In genomic region chr6:5865492-5866031, GRCh38 we compare ENCODE assay signal across 17 cellular contexts.
DNase-seq lines count a peak whose midpoint lies in the region; ATAC-seq, FAIRE-seq and TF ChIP-seq lines count a peak whose summit lies in the region.
"Had no signal": no experiment of that assay in that cellular context is flagged by ENCODE, and none has a peak within 500 bp of the region (broad histone marks: within the 10 kb centered on the region; RNA-seq: fewer than 3 reads in every experiment).

No MANE protein-coding gene starts in this region.

- intact Hi-C loops in activated CD4-positive, alpha-beta T cell treated with anti-CD3 and anti-CD28 coated beads, Interleukin-2, amount 10 ng/mL, durations not matched to agents 24 days and 14 days (cut with micrococcal nuclease), result loop anchor here (2.0 to 10.0 kb wide), 4 partner anchors 15 to 241 kb away; no protein-coding TSS in a partner anchor
- intact Hi-C loops in stomach (cut with DNase I; ENCODE audit: low total_unique reads), result no loop called here

- ATAC-seq in T-helper 17 cell, result no peak
- ATAC-seq: stimulated activated naive B cell treated with anti-CD40 and anti-IgM and Interleukin-4, amounts not matched to agents 10 μg/mL and 1 μg/mL and 100 μg/mL, for 72 hours had no signal

- H3K27ac ChIP-seq in stomach, result no peak overlapping the region
- H3K27ac ChIP-seq: A549 had no signal

- peaks cover 6% of the 10 kb centered on the region for H3K27me3 Mint-ChIP-seq in activated CD4-positive, alpha-beta T cell treated with anti-CD3 and anti-CD28 coated beads, Interleukin-2, amount 10 ng/mL, durations not matched to agents 24 days and 14 days
- H3K27me3 Mint-ChIP-seq in T-helper 17 cell (no peaks in the 10 kb centered on the region), immature natural killer cell (ENCODE audit: low read depth in 3 of 3) (peaks cover 0 to 7% (median 3%) of the 10 kb centered on the region in 3 donors)

- no peak for DNase-seq in activated CD4-positive, alpha-beta T cell treated with anti-CD3 and anti-CD28 coated beads, Interleukin-2, amount 10 ng/mL, durations not matched to agents 24 days and 14 days
- DNase-seq in activated CD4-positive, alpha-beta T cell treated with anti-CD3 and anti-CD28 coated beads for 1 hour, result no peak
- DNase-seq in KBM-7 (peak; percentile 83), T-helper 17 cell (no peak), immature natural killer cell (peak in 2 of 3 donors; percentile 14 to 26), GM12891 (ENCODE audit: insufficient read length, low spot score) (no peak), stomach (no peak), NCI-H2196 (lab: John Stamatoyannopoulos, UW; ENCODE audit: unreplicated experiment) (no peak)
- DNase-seq: esophagus squamous epithelium; NCI-H1436; NCI-H345; psoas muscle; stimulated activated naive B cell treated with anti-CD40 and anti-IgM and Interleukin-4, amounts not matched to agents 10 μg/mL and 1 μg/mL and 100 μg/mL, for 72 hours had no signal

- no peaks in the 10 kb centered on the region for H3K36me3 ChIP-seq in stomach
- H3K36me3 ChIP-seq: breast epithelium, esophagus squamous epithelium, SJSA1 had no signal

- in situ Hi-C loops in KBM-7 (cut with MboI; ENCODE audit: low pct_unique_long_range_greater_than_20kb, low sequenced_read_pairs), result no loop called here

- peaks cover 22% of the 10 kb centered on the region for H3K9me3 Mint-ChIP-seq in activated CD4-positive, alpha-beta T cell treated with anti-CD3 and anti-CD28 coated beads, Interleukin-2, amount 10 ng/mL, durations not matched to agents 24 days and 14 days
- H3K9me3 Mint-ChIP-seq in immature natural killer cell, result peaks cover 0 to 8% (median under 1%) of the 10 kb centered on the region in 6 donors
- H3K9me3 Mint-ChIP-seq: nephron had no signal

- TF ChIP-seq CTCF in stomach (IDR thresholded peaks at IDR 0.05), result no peak

- H3K4me1 ChIP-seq in stomach, result peaks cover 0 to 11% (median 3%) of the 10 kb centered on the region in 4 donors
- H3K4me1 ChIP-seq: A549, breast epithelium, psoas muscle had no signal

- H3K27me3 ChIP-seq in stomach, result no peaks in the 10 kb centered on the region
- H3K27me3 ChIP-seq: breast epithelium, esophagus squamous epithelium, SJSA1 had no signal

- H3K4me3 ChIP-seq in stomach, result no peak overlapping the region
- H3K4me3 ChIP-seq: psoas muscle had no signal

- no peak for FAIRE-seq in GM12891 (lab: Jason Lieb, UNC)
- FAIRE-seq: A549 had no signal

- H3K27ac Mint-ChIP-seq in activated CD4-positive, alpha-beta T cell treated with anti-CD3 and anti-CD28 coated beads, Interleukin-2, amount 10 ng/mL, durations not matched to agents 24 days and 14 days, result peak overlapping the region; percentile 58
- H3K27ac Mint-ChIP-seq in T-helper 17 cell, result peak overlapping the region; percentile 97
- H3K27ac Mint-ChIP-seq in immature natural killer cell, result peak overlapping the region; percentile 84 to 97 (median 94)
- H3K27ac Mint-ChIP-seq: nephron; stimulated activated naive B cell treated with anti-CD40 and anti-IgM and Interleukin-4, amounts not matched to agents 10 μg/mL and 1 μg/mL and 100 μg/mL, for 72 hours had no signal

- H3K4me1 Mint-ChIP-seq in activated CD4-positive, alpha-beta T cell treated with anti-CD3 and anti-CD28 coated beads, Interleukin-2, amount 10 ng/mL, durations not matched to agents 24 days and 14 days, result peaks cover 37% of the 10 kb centered on the region
- H3K4me1 Mint-ChIP-seq in T-helper 17 cell (peaks cover 28% of the 10 kb centered on the region), immature natural killer cell (peaks cover 63 to 65% of the 10 kb centered on the region in 2 donors)
- H3K4me1 Mint-ChIP-seq: nephron had no signal

- no peaks in the 10 kb centered on the region for H3K9me3 ChIP-seq in T-helper 17 cell (ENCODE audit: control insufficient read depth, low read length, poor library complexity, severe bottlenecking)
- peaks cover 0 to 12% (median 0%) of the 10 kb centered on the region in 4 donors for H3K9me3 ChIP-seq in stomach
- H3K9me3 ChIP-seq: A549, breast epithelium, esophagus squamous epithelium, SJSA1 had no signal

- WGBS in stomach, 5 donors, result 66 to 88% (median 84%) methylated on average over 3 of the region's 3 CpGs

- no peak for TF ChIP-seq EP300 in stomach (IDR thresholded peaks at IDR 0.05)

- peaks cover 7% of the 10 kb centered on the region for H3K36me3 Mint-ChIP-seq in activated CD4-positive, alpha-beta T cell treated with anti-CD3 and anti-CD28 coated beads, Interleukin-2, amount 10 ng/mL, durations not matched to agents 24 days and 14 days (ENCODE audit: low read depth)
- no peaks in the 10 kb centered on the region for H3K36me3 Mint-ChIP-seq in T-helper 17 cell (ENCODE audit: low read depth)
- peaks cover 0 to 4% (median 0%) of the 10 kb centered on the region in 3 donors for H3K36me3 Mint-ChIP-seq in immature natural killer cell

- peak overlapping the region; percentile 21 for H3K4me3 Mint-ChIP-seq in activated CD4-positive, alpha-beta T cell treated with anti-CD3 and anti-CD28 coated beads, Interleukin-2, amount 10 ng/mL, durations not matched to agents 24 days and 14 days
- H3K4me3 Mint-ChIP-seq in T-helper 17 cell (peak overlapping the region; percentile 34), immature natural killer cell (peak overlapping the region; percentile 57 to 87 (median 84))
- H3K4me3 Mint-ChIP-seq: nephron; stimulated activated naive B cell treated with anti-CD40 and anti-IgM and Interleukin-4, amounts not matched to agents 10 μg/mL and 1 μg/mL and 100 μg/mL, for 72 hours had no signal

- TF ChIP-seq POLR2A in GM12891 (IDR thresholded peaks at IDR 0.05; ENCODE audit: low read depth, low read length), result no peak
- no peak for TF ChIP-seq POLR2A in stomach (IDR thresholded peaks at IDR 0.05)

TF ChIP-seq in GM12891, 5 proteins besides CTCF, POLR2A, EP300 and RAD21:
- TF ChIP-seq POU2F2 (IDR thresholded peaks at IDR 0.05; ENCODE audit: low read depth, low read length) (no peak), PAX5 (IDR thresholded peaks at IDR 0.05; ENCODE audit: insufficient read depth, low read length, severe bottlenecking) (no peak), SPI1 (IDR thresholded peaks at IDR 0.05; ENCODE audit: low read depth, low read length) (no peak), POLR2AphosphoS5 (IDR thresholded peaks at IDR 0.05; ENCODE audit: low read depth, low read length) (no peak)
TF ChIP-seq in GM12891: peak in this region for 0.

Comparison
In these comparisons a context has a peak if more than half of its experiments do, and no peak if none do; other contexts are left out.
1. DNase-seq: peak in KBM-7 (single experiment) and immature natural killer cell (2 of 3); none in activated CD4-positive, alpha-beta T cell treated with anti-CD3 and anti-CD28 coated beads, Interleukin-2, amount 10 ng/mL, durations not matched to agents 24 days and 14 days (single experiment), activated CD4-positive, alpha-beta T cell treated with anti-CD3 and anti-CD28 coated beads for 1 hour (single experiment), T-helper 17 cell (0 of 3), GM12891 (single experiment), stomach (single experiment) and NCI-H2196 (single experiment).
2. H3K4me3 Mint-ChIP-seq: peak in every context shown above with its lines; median percentile 84 in immature natural killer cell; 34 in T-helper 17 cell; 21 in activated CD4-positive, alpha-beta T cell treated with anti-CD3 and anti-CD28 coated beads, Interleukin-2, amount 10 ng/mL, durations not matched to agents 24 days and 14 days.
3. Peak in every context shown above with its lines, with median percentiles within 50 percentile points of each other: H3K27ac Mint-ChIP-seq.